Comparison of ENCODE assay signal across 8 cellular contexts in the genomic region with DNA sequence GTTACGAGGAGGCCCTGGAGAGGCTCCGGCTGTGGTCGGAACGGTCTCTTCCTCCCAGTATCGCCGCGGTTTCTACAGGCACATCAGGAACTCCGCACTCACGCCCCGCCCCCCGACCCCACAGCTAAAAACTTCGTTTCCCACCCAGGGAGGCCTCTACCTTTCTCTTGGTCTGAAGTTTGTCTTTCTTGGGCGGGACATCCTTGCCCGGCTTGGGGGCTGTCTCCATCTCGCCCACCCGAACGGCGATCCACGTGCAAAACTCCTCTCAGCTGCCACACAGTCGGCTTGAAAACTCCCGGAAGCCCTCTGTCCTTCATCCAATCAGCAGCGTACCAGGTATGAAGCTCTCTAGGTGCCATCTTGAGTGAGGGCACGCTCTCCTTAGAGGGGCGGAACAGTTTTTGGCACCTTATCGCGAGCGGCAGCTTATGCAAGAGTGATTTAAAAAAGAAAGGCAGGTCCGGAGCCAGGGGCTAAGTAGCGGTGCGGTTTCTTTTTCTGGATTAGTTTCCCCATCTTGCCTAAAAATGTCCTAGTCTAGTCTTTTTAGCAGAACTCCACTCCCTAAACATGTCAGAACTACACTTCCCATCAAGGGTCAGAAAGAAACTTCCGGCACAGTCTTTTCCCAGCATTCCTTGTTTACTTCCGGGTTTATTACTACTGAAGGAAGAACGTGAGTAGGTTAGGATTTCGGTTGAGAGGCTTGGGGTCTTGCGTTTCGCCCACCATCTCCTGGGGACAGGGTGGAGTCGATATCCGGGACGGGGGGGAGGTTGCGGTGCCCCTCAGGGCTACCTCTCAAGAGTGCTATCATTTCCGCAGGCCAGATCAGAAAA. TPM values are rescaled to one million over a fixed set of nuclear protein-coding genes. Genes with fewer than 3 reads are reported as not detected.
DNase-seq lines count a peak whose midpoint lies in the region; ATAC-seq and TF ChIP-seq lines count a peak whose summit lies in the region.

A gene (plus strand): TSS at position 660 of the 842 bp plus-strand sequence. CDS start 256 bp downstream, outside the sequence.
A gene with protein sequence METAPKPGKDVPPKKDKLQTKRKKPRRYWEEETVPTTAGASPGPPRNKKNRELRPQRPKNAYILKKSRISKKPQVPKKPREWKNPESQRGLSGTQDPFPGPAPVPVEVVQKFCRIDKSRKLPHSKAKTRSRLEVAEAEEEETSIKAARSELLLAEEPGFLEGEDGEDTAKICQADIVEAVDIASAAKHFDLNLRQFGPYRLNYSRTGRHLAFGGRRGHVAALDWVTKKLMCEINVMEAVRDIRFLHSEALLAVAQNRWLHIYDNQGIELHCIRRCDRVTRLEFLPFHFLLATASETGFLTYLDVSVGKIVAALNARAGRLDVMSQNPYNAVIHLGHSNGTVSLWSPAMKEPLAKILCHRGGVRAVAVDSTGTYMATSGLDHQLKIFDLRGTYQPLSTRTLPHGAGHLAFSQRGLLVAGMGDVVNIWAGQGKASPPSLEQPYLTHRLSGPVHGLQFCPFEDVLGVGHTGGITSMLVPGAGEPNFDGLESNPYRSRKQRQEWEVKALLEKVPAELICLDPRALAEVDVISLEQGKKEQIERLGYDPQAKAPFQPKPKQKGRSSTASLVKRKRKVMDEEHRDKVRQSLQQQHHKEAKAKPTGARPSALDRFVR (minus strand): TSS at position 298 of the 842 bp plus-strand sequence. CDS start 69 bp downstream, at position 229.

- H3K27ac Mint-ChIP-seq in activated T-helper 2 cell treated with anti-CD3 and anti-CD28 coated beads, Interferon-gamma antibody, Interleukin-2, Interleukin-4, amounts not matched to agents 10 μg/mL and 5 μg/mL and 100 μg/mL, durations not matched to agents 14 hours and 24 hours and 36 hours: peak within 1 kb of the TSS; percentile 88
- peak within 1 kb of the TSS; percentile 77 to 92 for H3K27ac Mint-ChIP-seq in natural killer cell treated with Interleukin-12 subunit alpha and Interleukin-12 subunit beta and Interleukin-15 and Interleukin-18, amount 100 ng/mL, for 72 hours

- intact Hi-C loops in activated T-helper 2 cell treated with anti-CD3 and anti-CD28 coated beads, Interferon-gamma antibody, Interleukin-2, Interleukin-4, amounts not matched to agents 10 μg/mL and 5 μg/mL and 100 μg/mL, durations not matched to agents 14 hours and 24 hours and 36 hours (cut with micrococcal nuclease): loop anchor here (1.0 kb wide), 3 partner anchors 10 to 18 kb away; a partner anchor contains a TSS

- ATAC-seq in natural killer cell treated with Interleukin-12 subunit alpha and Interleukin-12 subunit beta and Interleukin-15 and Interleukin-18, amount 100 ng/mL, for 72 hours: peak; percentile 97 to 98

- peak within 1 kb of the TSS; percentile 100 for H3K4me3 ChIP-seq in LNCaP clone FGC (ENCODE audit: low read depth, low read length)
- H3K4me3 ChIP-seq in fibroblast of the aortic adventitia (ENCODE audit: low read depth, low read length): peak within 1 kb of the TSS; percentile 94
- peak within 1 kb of the TSS; percentile 79 to 97 (median 86) for H3K4me3 ChIP-seq in subcutaneous abdominal adipose tissue (ENCODE audit: low read depth in 1 of 5, low read length in 5 of 5)

- H3K9ac ChIP-seq in subcutaneous abdominal adipose tissue (ENCODE audit: low read length in 5 of 5): peak within 1 kb of the TSS; percentile 75 to 95 (median 92)

- no peaks in the 10 kb centered on the region for H3K9me3 ChIP-seq in subcutaneous abdominal adipose tissue (ENCODE audit: control insufficient read depth in 5 of 5, low read length in 5 of 5)

- TF ChIP-seq CTCF in LNCaP clone FGC (IDR thresholded peaks at IDR 0.05; ENCODE audit: control insufficient read depth, extremely low read depth, insufficient read depth) (no peak), RWPE1 (conservative IDR thresholded peaks at IDR 0.05; ENCODE audit: low read depth) (no peak), fibroblast of the aortic adventitia (IDR thresholded peaks at IDR 0.05; ENCODE audit: insufficient read depth, low read length) (no peak)

- no peaks in the 10 kb centered on the region for H3K27me3 Mint-ChIP-seq in activated T-helper 2 cell treated with anti-CD3 and anti-CD28 coated beads, Interferon-gamma antibody, Interleukin-2, Interleukin-4, amounts not matched to agents 10 μg/mL and 5 μg/mL and 100 μg/mL, durations not matched to agents 14 hours and 24 hours and 36 hours (ENCODE audit: low read depth)
- no peaks in the 10 kb centered on the region for H3K27me3 Mint-ChIP-seq in natural killer cell treated with Interleukin-12 subunit alpha and Interleukin-12 subunit beta and Interleukin-15 and Interleukin-18, amount 100 ng/mL, for 72 hours

- H3K27ac ChIP-seq in RWPE1: peak within 1 kb of the TSS; percentile 76
- peak within 1 kb of the TSS; percentile 85 for H3K27ac ChIP-seq in subcutaneous abdominal adipose tissue (ENCODE audit: low read depth, low read length)

- H3K9me3 Mint-ChIP-seq in activated T-helper 2 cell treated with anti-CD3 and anti-CD28 coated beads, Interferon-gamma antibody, Interleukin-2, Interleukin-4, amounts not matched to agents 10 μg/mL and 5 μg/mL and 100 μg/mL, durations not matched to agents 14 hours and 24 hours and 36 hours: no peaks in the 10 kb centered on the region
- no peaks in the 10 kb centered on the region for H3K9me3 Mint-ChIP-seq in natural killer cell treated with Interleukin-12 subunit alpha and Interleukin-12 subunit beta and Interleukin-15 and Interleukin-18, amount 100 ng/mL, for 72 hours

- H3K4me1 ChIP-seq in subcutaneous abdominal adipose tissue (ENCODE audit: control insufficient read depth in 5 of 5, insufficient read depth in 5 of 5, low read length in 5 of 5): peaks cover 6 to 28% (median 23%) of the 10 kb centered on the region in 5 donors

- no peaks in the 10 kb centered on the region for H3K27me3 ChIP-seq in subcutaneous abdominal adipose tissue (ENCODE audit: control insufficient read depth in 5 of 5, insufficient read depth in 4 of 5, low read length in 5 of 5)

- H3K4me1 Mint-ChIP-seq in activated T-helper 2 cell treated with anti-CD3 and anti-CD28 coated beads, Interferon-gamma antibody, Interleukin-2, Interleukin-4, amounts not matched to agents 10 μg/mL and 5 μg/mL and 100 μg/mL, durations not matched to agents 14 hours and 24 hours and 36 hours (ENCODE audit: low read depth): peaks cover 25% of the 10 kb centered on the region
- H3K4me1 Mint-ChIP-seq in natural killer cell treated with Interleukin-12 subunit alpha and Interleukin-12 subunit beta and Interleukin-15 and Interleukin-18, amount 100 ng/mL, for 72 hours (ENCODE audit: low read depth in 2 of 2): peaks cover 40 to 41% of the 10 kb centered on the region in 2 donors

- POLR2A ChIA-PET in RWPE1 (lab: Yijun Ruan, JAX; ENCODE audit: low non-redundant PET): interaction anchor here (0.6 to 2.5 kb wide), 4 partner anchors 8 to 28 kb away, joined by 3 to 10 read pairs (median 5); a partner anchor contains a TSS

- peaks cover 55% of the 10 kb centered on the region for H3K36me3 Mint-ChIP-seq in activated T-helper 2 cell treated with anti-CD3 and anti-CD28 coated beads, Interferon-gamma antibody, Interleukin-2, Interleukin-4, amounts not matched to agents 10 μg/mL and 5 μg/mL and 100 μg/mL, durations not matched to agents 14 hours and 24 hours and 36 hours (ENCODE audit: low read depth)
- peaks cover 24% of the 10 kb centered on the region for H3K36me3 Mint-ChIP-seq in natural killer cell treated with Interleukin-12 subunit alpha and Interleukin-12 subunit beta and Interleukin-15 and Interleukin-18, amount 100 ng/mL, for 72 hours

- H3K4me3 Mint-ChIP-seq in activated T-helper 2 cell treated with anti-CD3 and anti-CD28 coated beads, Interferon-gamma antibody, Interleukin-2, Interleukin-4, amounts not matched to agents 10 μg/mL and 5 μg/mL and 100 μg/mL, durations not matched to agents 14 hours and 24 hours and 36 hours (ENCODE audit: low read depth): peak within 1 kb of the TSS; percentile 98
- H3K4me3 Mint-ChIP-seq in natural killer cell treated with Interleukin-12 subunit alpha and Interleukin-12 subunit beta and Interleukin-15 and Interleukin-18, amount 100 ng/mL, for 72 hours: peak within 1 kb of the TSS; percentile 93

- CTCF ChIA-PET in RWPE1 (lab: Yijun Ruan, JAX): interaction anchor here (0.6 to 1.2 kb wide), 4 partner anchors 9 to 129 kb away, joined by 3 to 8 read pairs (median 5); a partner anchor contains a TSS

- H3K36me3 ChIP-seq in subcutaneous abdominal adipose tissue (ENCODE audit: control insufficient read depth in 5 of 5, insufficient read depth in 5 of 5, low read length in 5 of 5): peaks cover 0 to 63% (median 53%) of the 10 kb centered on the region in 5 donors

- DNase-seq in ELR (ENCODE audit: low read depth): peak; percentile 95
- DNase-seq in H4 (ENCODE audit: low spot score): peak; percentile 88
- DNase-seq in LNCaP clone FGC (ENCODE audit: low read depth): peak; percentile 79
- peak; percentile 96 for DNase-seq in RWPE1 (ENCODE audit: low spot score)
- peak; percentile 83 for DNase-seq in activated T-helper 2 cell treated with anti-CD3 and anti-CD28 coated beads, Interferon-gamma antibody, Interleukin-2, Interleukin-4, amounts not matched to agents 10 μg/mL and 5 μg/mL and 100 μg/mL, durations not matched to agents 14 hours and 24 hours and 36 hours (ENCODE audit: low spot score)
- peak; percentile 89 for DNase-seq in fibroblast of the aortic adventitia (ENCODE audit: low read depth)
- DNase-seq in natural killer cell treated with Interleukin-12 subunit alpha and Interleukin-12 subunit beta and Interleukin-15 and Interleukin-18, amount 100 ng/mL, for 72 hours (ENCODE audit: low spot score): peak; percentile 87

RNA-seq across cellular contexts. Expression of the first gene that starts in this region (rescaled TPM):
- 85.0 and 105 TPM in 2 replicates for total RNA-seq in H4 (2014; rRNA removed; shearing (Covaris generic))
- 104 and 117 TPM in 2 replicates for total RNA-seq in activated T-helper 2 cell treated with anti-CD3 and anti-CD28 coated beads, Interferon-gamma antibody, Interleukin-2, Interleukin-4, amounts not matched to agents 10 μg/mL and 5 μg/mL and 100 μg/mL, durations not matched to agents 14 hours and 24 hours and 36 hours
- 8.9 and 21.7 TPM in 2 replicates for total RNA-seq in fibroblast of the aortic adventitia (ENCODE audit: low replicate concordance)
- 10 to 100 TPM; 72.0 to 76.8 TPM for total RNA-seq in natural killer cell treated with Interleukin-12 subunit alpha and Interleukin-12 subunit beta and Interleukin-15 and Interleukin-18, amount 100 ng/mL, for 72 hours

RNA-seq across cellular contexts. Expression of the second gene that starts in this region (rescaled TPM):
- total RNA-seq in H4 (2014; rRNA removed; shearing (Covaris generic)): 89.0 and 99.5 TPM in 2 replicates
- 87.3 and 98.3 TPM in 2 replicates for total RNA-seq in activated T-helper 2 cell treated with anti-CD3 and anti-CD28 coated beads, Interferon-gamma antibody, Interleukin-2, Interleukin-4, amounts not matched to agents 10 μg/mL and 5 μg/mL and 100 μg/mL, durations not matched to agents 14 hours and 24 hours and 36 hours
- 37.5 and 85.0 TPM in 2 replicates for total RNA-seq in fibroblast of the aortic adventitia (ENCODE audit: low replicate concordance)
- 100 to 1,000 TPM in 1 of 2 donors, 10 to 100 TPM in 1; 81.8 to 148 TPM for total RNA-seq in natural killer cell treated with Interleukin-12 subunit alpha and Interleukin-12 subunit beta and Interleukin-15 and Interleukin-18, amount 100 ng/mL, for 72 hours

Comparison
In these comparisons a context has a peak if more than half of its experiments do, and no peak if none do; other contexts are left out.
1. Peak in every context shown above with its lines: DNase-seq, ATAC-seq, H3K4me3 ChIP-seq and H3K27ac ChIP-seq.